In the genomic region with DNA sequence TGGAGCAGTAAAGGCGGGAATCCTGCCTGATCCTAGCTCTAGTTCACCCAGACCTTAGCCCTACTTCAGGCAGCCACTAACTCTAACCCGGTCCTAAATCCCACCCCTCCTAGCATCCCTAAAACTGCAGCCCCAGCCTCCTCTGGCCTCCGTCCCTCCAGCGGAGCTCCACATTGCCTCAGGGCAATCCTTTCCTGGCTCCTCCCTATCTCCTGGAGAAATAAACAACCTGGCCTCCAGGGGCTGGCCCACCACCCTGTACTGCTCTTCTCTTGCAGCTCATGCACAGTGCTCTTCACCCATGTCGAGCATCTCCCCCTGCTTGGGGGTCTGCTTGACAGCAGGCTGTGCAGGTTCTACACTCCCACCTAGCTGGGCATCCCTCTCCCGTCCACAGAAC, we compare ENCODE assay signal across 2 cellular contexts.
TF ChIP-seq lines count a peak whose summit lies in the region.

No MANE protein-coding gene starts in this region.

TF ChIP-seq in GM23338, 12 proteins besides CTCF, POLR2A, EP300 and RAD21 (continues in another document):
- TF ChIP-seq STAT1 (IDR thresholded peaks at IDR 0.05; ENCODE audit: unreplicated experiment), result no peak
- TF ChIP-seq, protein P1, sequence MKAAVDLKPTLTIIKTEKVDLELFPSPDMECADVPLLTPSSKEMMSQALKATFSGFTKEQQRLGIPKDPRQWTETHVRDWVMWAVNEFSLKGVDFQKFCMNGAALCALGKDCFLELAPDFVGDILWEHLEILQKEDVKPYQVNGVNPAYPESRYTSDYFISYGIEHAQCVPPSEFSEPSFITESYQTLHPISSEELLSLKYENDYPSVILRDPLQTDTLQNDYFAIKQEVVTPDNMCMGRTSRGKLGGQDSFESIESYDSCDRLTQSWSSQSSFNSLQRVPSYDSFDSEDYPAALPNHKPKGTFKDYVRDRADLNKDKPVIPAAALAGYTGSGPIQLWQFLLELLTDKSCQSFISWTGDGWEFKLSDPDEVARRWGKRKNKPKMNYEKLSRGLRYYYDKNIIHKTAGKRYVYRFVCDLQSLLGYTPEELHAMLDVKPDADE (IDR thresholded peaks at IDR 0.05), result no peak
- TF ChIP-seq, protein P2, sequence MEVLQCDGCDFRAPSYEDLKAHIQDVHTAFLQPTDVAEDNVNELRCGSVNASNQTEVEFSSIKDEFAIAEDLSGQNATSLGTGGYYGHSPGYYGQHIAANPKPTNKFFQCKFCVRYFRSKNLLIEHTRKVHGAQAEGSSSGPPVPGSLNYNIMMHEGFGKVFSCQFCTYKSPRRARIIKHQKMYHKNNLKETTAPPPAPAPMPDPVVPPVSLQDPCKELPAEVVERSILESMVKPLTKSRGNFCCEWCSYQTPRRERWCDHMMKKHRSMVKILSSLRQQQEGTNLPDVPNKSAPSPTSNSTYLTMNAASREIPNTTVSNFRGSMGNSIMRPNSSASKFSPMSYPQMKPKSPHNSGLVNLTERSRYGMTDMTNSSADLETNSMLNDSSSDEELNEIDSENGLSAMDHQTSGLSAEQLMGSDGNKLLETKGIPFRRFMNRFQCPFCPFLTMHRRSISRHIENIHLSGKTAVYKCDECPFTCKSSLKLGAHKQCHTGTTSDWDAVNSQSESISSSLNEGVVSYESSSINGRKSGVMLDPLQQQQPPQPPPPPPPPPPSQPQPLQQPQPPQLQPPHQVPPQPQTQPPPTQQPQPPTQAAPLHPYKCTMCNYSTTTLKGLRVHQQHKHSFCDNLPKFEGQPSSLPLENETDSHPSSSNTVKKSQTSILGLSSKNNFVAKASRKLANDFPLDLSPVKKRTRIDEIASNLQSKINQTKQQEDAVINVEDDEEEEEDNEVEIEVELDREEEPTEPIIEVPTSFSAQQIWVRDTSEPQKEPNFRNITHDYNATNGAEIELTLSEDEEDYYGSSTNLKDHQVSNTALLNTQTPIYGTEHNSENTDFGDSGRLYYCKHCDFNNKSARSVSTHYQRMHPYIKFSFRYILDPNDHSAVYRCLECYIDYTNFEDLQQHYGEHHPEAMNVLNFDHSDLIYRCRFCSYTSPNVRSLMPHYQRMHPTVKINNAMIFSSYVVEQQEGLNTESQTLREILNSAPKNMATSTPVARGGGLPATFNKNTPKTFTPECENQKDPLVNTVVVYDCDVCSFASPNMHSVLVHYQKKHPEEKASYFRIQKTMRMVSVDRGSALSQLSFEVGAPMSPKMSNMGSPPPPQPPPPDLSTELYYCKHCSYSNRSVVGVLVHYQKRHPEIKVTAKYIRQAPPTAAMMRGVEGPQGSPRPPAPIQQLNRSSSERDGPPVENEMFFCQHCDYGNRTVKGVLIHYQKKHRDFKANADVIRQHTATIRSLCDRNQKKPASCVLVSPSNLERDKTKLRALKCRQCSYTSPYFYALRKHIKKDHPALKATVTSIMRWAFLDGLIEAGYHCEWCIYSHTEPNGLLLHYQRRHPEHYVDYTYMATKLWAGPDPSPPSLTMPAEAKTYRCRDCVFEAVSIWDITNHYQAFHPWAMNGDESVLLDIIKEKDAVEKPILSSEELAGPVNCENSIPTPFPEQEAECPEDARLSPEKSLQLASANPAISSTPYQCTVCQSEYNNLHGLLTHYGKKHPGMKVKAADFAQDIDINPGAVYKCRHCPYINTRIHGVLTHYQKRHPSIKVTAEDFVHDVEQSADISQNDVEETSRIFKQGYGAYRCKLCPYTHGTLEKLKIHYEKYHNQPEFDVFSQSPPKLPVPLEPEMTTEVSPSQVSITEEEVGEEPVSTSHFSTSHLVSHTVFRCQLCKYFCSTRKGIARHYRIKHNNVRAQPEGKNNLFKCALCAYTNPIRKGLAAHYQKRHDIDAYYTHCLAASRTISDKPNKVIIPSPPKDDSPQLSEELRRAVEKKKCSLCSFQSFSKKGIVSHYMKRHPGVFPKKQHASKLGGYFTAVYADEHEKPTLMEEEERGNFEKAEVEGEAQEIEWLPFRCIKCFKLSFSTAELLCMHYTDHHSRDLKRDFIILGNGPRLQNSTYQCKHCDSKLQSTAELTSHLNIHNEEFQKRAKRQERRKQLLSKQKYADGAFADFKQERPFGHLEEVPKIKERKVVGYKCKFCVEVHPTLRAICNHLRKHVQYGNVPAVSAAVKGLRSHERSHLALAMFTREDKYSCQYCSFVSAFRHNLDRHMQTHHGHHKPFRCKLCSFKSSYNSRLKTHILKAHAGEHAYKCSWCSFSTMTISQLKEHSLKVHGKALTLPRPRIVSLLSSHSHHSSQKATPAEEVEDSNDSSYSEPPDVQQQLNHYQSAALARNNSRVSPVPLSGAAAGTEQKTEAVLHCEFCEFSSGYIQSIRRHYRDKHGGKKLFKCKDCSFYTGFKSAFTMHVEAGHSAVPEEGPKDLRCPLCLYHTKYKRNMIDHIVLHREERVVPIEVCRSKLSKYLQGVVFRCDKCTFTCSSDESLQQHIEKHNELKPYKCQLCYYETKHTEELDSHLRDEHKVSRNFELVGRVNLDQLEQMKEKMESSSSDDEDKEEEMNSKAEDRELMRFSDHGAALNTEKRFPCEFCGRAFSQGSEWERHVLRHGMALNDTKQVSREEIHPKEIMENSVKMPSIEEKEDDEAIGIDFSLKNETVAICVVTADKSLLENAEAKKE (CRISPR knock-in tag; IDR thresholded peaks at IDR 0.05), result no peak
- TF ChIP-seq POLR2AphosphoS5 (IDR thresholded peaks at IDR 0.05; ENCODE audit: low read depth), result no peak
- no peak for TF ChIP-seq JUNB (IDR thresholded peaks at IDR 0.05; ENCODE audit: unreplicated experiment)
- TF ChIP-seq, protein P3, sequence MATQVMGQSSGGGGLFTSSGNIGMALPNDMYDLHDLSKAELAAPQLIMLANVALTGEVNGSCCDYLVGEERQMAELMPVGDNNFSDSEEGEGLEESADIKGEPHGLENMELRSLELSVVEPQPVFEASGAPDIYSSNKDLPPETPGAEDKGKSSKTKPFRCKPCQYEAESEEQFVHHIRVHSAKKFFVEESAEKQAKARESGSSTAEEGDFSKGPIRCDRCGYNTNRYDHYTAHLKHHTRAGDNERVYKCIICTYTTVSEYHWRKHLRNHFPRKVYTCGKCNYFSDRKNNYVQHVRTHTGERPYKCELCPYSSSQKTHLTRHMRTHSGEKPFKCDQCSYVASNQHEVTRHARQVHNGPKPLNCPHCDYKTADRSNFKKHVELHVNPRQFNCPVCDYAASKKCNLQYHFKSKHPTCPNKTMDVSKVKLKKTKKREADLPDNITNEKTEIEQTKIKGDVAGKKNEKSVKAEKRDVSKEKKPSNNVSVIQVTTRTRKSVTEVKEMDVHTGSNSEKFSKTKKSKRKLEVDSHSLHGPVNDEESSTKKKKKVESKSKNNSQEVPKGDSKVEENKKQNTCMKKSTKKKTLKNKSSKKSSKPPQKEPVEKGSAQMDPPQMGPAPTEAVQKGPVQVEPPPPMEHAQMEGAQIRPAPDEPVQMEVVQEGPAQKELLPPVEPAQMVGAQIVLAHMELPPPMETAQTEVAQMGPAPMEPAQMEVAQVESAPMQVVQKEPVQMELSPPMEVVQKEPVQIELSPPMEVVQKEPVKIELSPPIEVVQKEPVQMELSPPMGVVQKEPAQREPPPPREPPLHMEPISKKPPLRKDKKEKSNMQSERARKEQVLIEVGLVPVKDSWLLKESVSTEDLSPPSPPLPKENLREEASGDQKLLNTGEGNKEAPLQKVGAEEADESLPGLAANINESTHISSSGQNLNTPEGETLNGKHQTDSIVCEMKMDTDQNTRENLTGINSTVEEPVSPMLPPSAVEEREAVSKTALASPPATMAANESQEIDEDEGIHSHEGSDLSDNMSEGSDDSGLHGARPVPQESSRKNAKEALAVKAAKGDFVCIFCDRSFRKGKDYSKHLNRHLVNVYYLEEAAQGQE (IDR thresholded peaks at IDR 0.05; ENCODE audit: unreplicated experiment), result no peak
- no peak for TF ChIP-seq EZH2 (IDR thresholded peaks at IDR 0.05; ENCODE audit: low read depth, unreplicated experiment)
- no peak for TF ChIP-seq ZNF114 (CRISPR knock-in tag; IDR thresholded peaks at IDR 0.05)
- TF ChIP-seq NANOG (IDR thresholded peaks at IDR 0.05; ENCODE audit: borderline replicate concordance), result no peak
- TF ChIP-seq CREB1 (CRISPR knock-in tag; IDR thresholded peaks at IDR 0.05; ENCODE audit: low read depth), result no peak

TF ChIP-seq in SK-N-SH, 30 proteins besides CTCF, POLR2A, EP300 and RAD21:
- TF ChIP-seq GABPA (IDR thresholded peaks at IDR 0.05; ENCODE audit: low read depth) (no peak), ELF1 (IDR thresholded peaks at IDR 0.05) (no peak), TAF1 (IDR thresholded peaks at IDR 0.05; ENCODE audit: borderline replicate concordance, low read depth, low read length) (no peak), CHD2 (IDR thresholded peaks at IDR 0.05; ENCODE audit: low read length, partially characterized antibody) (no peak), RXRA (IDR thresholded peaks at IDR 0.05; ENCODE audit: borderline replicate concordance, low read depth) (no peak), FOSL2 (IDR thresholded peaks at IDR 0.05; ENCODE audit: borderline replicate concordance, low read depth) (no peak), SMC3 (IDR thresholded peaks at IDR 0.05; ENCODE audit: low read depth, low read length) (no peak), GATA2 (CRISPR knock-in tag; IDR thresholded peaks at IDR 0.05) (no peak), NRF1 (IDR thresholded peaks at IDR 0.05; ENCODE audit: low read depth, low read length) (no peak), RFX5 (IDR thresholded peaks at IDR 0.05; ENCODE audit: low read length) (no peak), MEF2A (IDR thresholded peaks at IDR 0.05; ENCODE audit: borderline replicate concordance, low read depth) (no peak)
- TF ChIP-seq, protein P4, sequence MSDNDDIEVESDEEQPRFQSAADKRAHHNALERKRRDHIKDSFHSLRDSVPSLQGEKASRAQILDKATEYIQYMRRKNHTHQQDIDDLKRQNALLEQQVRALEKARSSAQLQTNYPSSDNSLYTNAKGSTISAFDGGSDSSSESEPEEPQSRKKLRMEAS (IDR thresholded peaks at IDR 0.05; ENCODE audit: low read depth), result no peak
- TF ChIP-seq, protein P5, sequence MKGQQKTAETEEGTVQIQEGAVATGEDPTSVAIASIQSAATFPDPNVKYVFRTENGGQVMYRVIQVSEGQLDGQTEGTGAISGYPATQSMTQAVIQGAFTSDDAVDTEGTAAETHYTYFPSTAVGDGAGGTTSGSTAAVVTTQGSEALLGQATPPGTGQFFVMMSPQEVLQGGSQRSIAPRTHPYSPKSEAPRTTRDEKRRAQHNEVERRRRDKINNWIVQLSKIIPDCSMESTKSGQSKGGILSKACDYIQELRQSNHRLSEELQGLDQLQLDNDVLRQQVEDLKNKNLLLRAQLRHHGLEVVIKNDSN (IDR thresholded peaks at IDR 0.05; ENCODE audit: borderline replicate concordance, low read depth), result no peak
- TF ChIP-seq, protein P6, sequence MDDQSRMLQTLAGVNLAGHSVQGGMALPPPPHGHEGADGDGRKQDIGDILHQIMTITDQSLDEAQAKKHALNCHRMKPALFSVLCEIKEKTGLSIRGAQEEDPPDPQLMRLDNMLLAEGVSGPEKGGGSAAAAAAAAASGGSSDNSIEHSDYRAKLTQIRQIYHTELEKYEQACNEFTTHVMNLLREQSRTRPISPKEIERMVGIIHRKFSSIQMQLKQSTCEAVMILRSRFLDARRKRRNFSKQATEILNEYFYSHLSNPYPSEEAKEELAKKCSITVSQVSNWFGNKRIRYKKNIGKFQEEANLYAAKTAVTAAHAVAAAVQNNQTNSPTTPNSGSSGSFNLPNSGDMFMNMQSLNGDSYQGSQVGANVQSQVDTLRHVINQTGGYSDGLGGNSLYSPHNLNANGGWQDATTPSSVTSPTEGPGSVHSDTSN (IDR thresholded peaks at IDR 0.05), result no peak
